In genomic region chr11:86740628-86741488, GRCh38 we compare ENCODE assay signal across 9 cellular contexts. TPM values are rescaled to one million over a fixed set of nuclear protein-coding genes. Genes with fewer than 3 reads are reported as not detected.
DNase-seq lines count a peak whose midpoint lies in the region; ATAC-seq lines count a peak whose summit lies in the region.
"Had no signal": no experiment of that assay in that cellular context is flagged by ENCODE, and none has a peak within 500 bp of the region (broad histone marks: within the 10 kb centered on the region; RNA-seq: fewer than 3 reads in every experiment).

No MANE protein-coding gene starts in this region.

- H3K36me3 ChIP-seq in esophagus (ENCODE audit: control insufficient read depth in 2 of 2, insufficient read depth in 2 of 2, low read length in 1 of 2) = no peaks in the 10 kb centered on the region
- peaks cover 0 to 9% of the 10 kb centered on the region in 2 donors for H3K36me3 ChIP-seq in muscle layer of duodenum (ENCODE audit: control insufficient read depth in 1 of 2, insufficient read depth in 2 of 2, low read length in 2 of 2)

- peak; percentile 79 for DNase-seq in SIG-M5 treated with dmso at 0.1 percent for 504 hours (lab: John Stamatoyannopoulos, UW; ENCODE audit: unreplicated experiment)
- no peak for DNase-seq in SIG-M5 (lab: John Stamatoyannopoulos, UW)
- DNase-seq in RPMI7951 (ENCODE audit: low read depth) = peak; percentile 97
- no peak for DNase-seq in NCI-H748 (lab: John Stamatoyannopoulos, UW; ENCODE audit: unreplicated experiment)
- no peak for DNase-seq in NCI-H2029 treated with DMSO at 0.1 percent for 48 hours (lab: John Stamatoyannopoulos, UW)

- H3K27ac ChIP-seq in esophagus (ENCODE audit: low read depth in 2 of 2, low read length in 1 of 2) = peak overlapping the region; percentile 88 to 94
- peak overlapping the region; percentile 95 for H3K27ac ChIP-seq in muscle layer of duodenum (ENCODE audit: low read length)

- H3K9me3 ChIP-seq in esophagus (ENCODE audit: control insufficient read depth in 2 of 2, insufficient read depth in 1 of 2, low read depth in 1 of 2, low read length in 1 of 2) = peaks cover 0 to 3% of the 10 kb centered on the region in 2 donors
- no peaks in the 10 kb centered on the region for H3K9me3 ChIP-seq in muscle layer of duodenum (ENCODE audit: control insufficient read depth in 1 of 2, low read length in 2 of 2)

- WGBS in esophagus, 2 donors = 48 to 57% methylated on average over 7 of the region's 7 CpGs

- H3K4me1 ChIP-seq in esophagus (ENCODE audit: control insufficient read depth in 2 of 2, insufficient read depth in 2 of 2, low read length in 1 of 2) (peaks cover 0 to 20% of the 10 kb centered on the region in 2 donors), muscle layer of duodenum (ENCODE audit: control insufficient read depth in 1 of 2, insufficient read depth in 2 of 2, low read length in 2 of 2) (peaks cover 19 to 23% of the 10 kb centered on the region in 2 donors)

- H3K27me3 ChIP-seq in esophagus (ENCODE audit: control insufficient read depth in 1 of 2, insufficient read depth in 2 of 2, low read length in 2 of 2) (no peaks in the 10 kb centered on the region), muscle layer of duodenum (ENCODE audit: low read depth, low read length) (no peaks in the 10 kb centered on the region)

- no peak overlapping the region for H3K4me3 ChIP-seq in esophagus (ENCODE audit: low read depth in 1 of 2, low read length in 2 of 2)
- H3K4me3 ChIP-seq in muscle layer of duodenum (ENCODE audit: low read depth in 1 of 2, low read length in 2 of 2) = peak overlapping the region in 1 of 2 donors; percentile 21

- no peak for ATAC-seq in GM18909 (IDR thresholded peaks at IDR 0.05; ENCODE audit: poor library complexity, unreplicated experiment)

RNA-seq across cellular contexts. Expression of gene PRSS23, which starts 59.5 kb away (rescaled TPM):
- 133 and 144 TPM in 2 replicates for total RNA-seq in RPMI7951 (2014; rRNA removed; shearing (Covaris generic))
- polyA plus RNA-seq in esophagus = 1 to 10 TPM; 1.2 to 5.3 TPM
- total RNA-seq: CD4-positive, CD25-positive, alpha-beta regulatory T cell had no signal

Comparison
In these comparisons a context has a peak if more than half of its experiments do, and no peak if none do; other contexts are left out.
1. DNase-seq: peak in SIG-M5 treated with dmso at 0.1 percent for 504 hours (single experiment) and RPMI7951 (single experiment); none in SIG-M5 (single experiment), NCI-H748 (single experiment) and NCI-H2029 treated with DMSO at 0.1 percent for 48 hours (single experiment).